In genomic region chr10:72218329-72218728, GRCh38 we compare ENCODE assay signal across 8 cellular contexts. TPM values are rescaled to one million over a fixed set of nuclear protein-coding genes. Genes with fewer than 3 reads are reported as not detected.
DNase-seq lines count a peak whose midpoint lies in the region; ATAC-seq and TF ChIP-seq lines count a peak whose summit lies in the region.

No MANE protein-coding gene starts in this region.

- no peak for TF ChIP-seq POLR2A in upper lobe of left lung (IDR thresholded peaks at IDR 0.05)

- TF ChIP-seq CTCF in activated CD8-positive, alpha-beta T cell treated with anti-CD3 and anti-CD28 coated beads for 36 hours (IDR thresholded peaks at IDR 0.05): no peak
- TF ChIP-seq CTCF in upper lobe of left lung (IDR thresholded peaks at IDR 0.05) (no peak), brain microvascular endothelial cell (IDR thresholded peaks at IDR 0.05; ENCODE audit: low read depth, low read length, missing control alignments) (no peak)

- H3K27ac Mint-ChIP-seq in activated naive CD4-positive, alpha-beta T cell treated with anti-CD3 and anti-CD28 coated beads, Interleukin-2, amount 10 ng/mL, durations not matched to agents 7 days and 5 days: peak overlapping the region; percentile 81
- peak overlapping the region; percentile 93 for H3K27ac Mint-ChIP-seq in activated CD8-positive, alpha-beta T cell treated with anti-CD3 and anti-CD28 coated beads for 36 hours
- peak overlapping the region; percentile 97 for H3K27ac Mint-ChIP-seq in memory B cell

- in situ Hi-C loops in brain microvascular endothelial cell (cut with HindIII; ENCODE audit: low pct_ligation_motif_present, low sequenced_read_pairs): no loop called here

- no peaks in the 10 kb centered on the region for H3K27me3 ChIP-seq in upper lobe of left lung
- no peaks in the 10 kb centered on the region for H3K27me3 ChIP-seq in brain microvascular endothelial cell (replicated peaks)

- H3K9me3 Mint-ChIP-seq in activated naive CD4-positive, alpha-beta T cell treated with anti-CD3 and anti-CD28 coated beads, Interleukin-2, amount 10 ng/mL, durations not matched to agents 7 days and 5 days: no peaks in the 10 kb centered on the region
- H3K9me3 Mint-ChIP-seq in activated CD8-positive, alpha-beta T cell treated with anti-CD3 and anti-CD28 coated beads for 36 hours: no peaks in the 10 kb centered on the region
- no peaks in the 10 kb centered on the region for H3K9me3 Mint-ChIP-seq in memory B cell

- H3K4me3 Mint-ChIP-seq in activated naive CD4-positive, alpha-beta T cell treated with anti-CD3 and anti-CD28 coated beads, Interleukin-2, amount 10 ng/mL, durations not matched to agents 7 days and 5 days: peak overlapping the region; percentile 57
- peak overlapping the region; percentile 93 for H3K4me3 Mint-ChIP-seq in activated CD8-positive, alpha-beta T cell treated with anti-CD3 and anti-CD28 coated beads for 36 hours
- H3K4me3 Mint-ChIP-seq in memory B cell: peak overlapping the region; percentile 78

- H3K27ac ChIP-seq in upper lobe of left lung: peak overlapping the region; percentile 51 to 100 (median 82)
- H3K27ac ChIP-seq in brain microvascular endothelial cell: no peak overlapping the region

- no peaks in the 10 kb centered on the region for H3K27me3 Mint-ChIP-seq in activated naive CD4-positive, alpha-beta T cell treated with anti-CD3 and anti-CD28 coated beads, Interleukin-2, amount 10 ng/mL, durations not matched to agents 7 days and 5 days
- no peaks in the 10 kb centered on the region for H3K27me3 Mint-ChIP-seq in activated CD8-positive, alpha-beta T cell treated with anti-CD3 and anti-CD28 coated beads for 36 hours
- no peaks in the 10 kb centered on the region for H3K27me3 Mint-ChIP-seq in memory B cell

- 16 to 30% methylated on average over 1 of the region's 1 CpG for whole genome bisulfite sequencing in upper lobe of left lung, 2 donors

- no peak for DNase-seq in activated naive CD4-positive, alpha-beta T cell treated with anti-CD3 and anti-CD28 coated beads, Interleukin-2, amount 10 ng/mL, durations not matched to agents 7 days and 5 days
- no peak for DNase-seq in activated naive CD4-positive, alpha-beta T cell treated with Interleukin-2 at 50 U/mL for 16 hours
- DNase-seq in activated CD8-positive, alpha-beta T cell treated with anti-CD3 and anti-CD28 coated beads for 36 hours: no peak
- DNase-seq in memory B cell (ENCODE audit: low spot score in 2 of 2) (peak in 1 of 2 donors; percentile 25), upper lobe of left lung (no peak), brain microvascular endothelial cell (no peak), cerebellum (ENCODE audit: low spot score) (no peak), SKM-1 treated with dmso at 0.1 percent for 144 hours (lab: John Stamatoyannopoulos, UW; ENCODE audit: unreplicated experiment) (no peak)

- POLR2A ChIA-PET in activated CD8-positive, alpha-beta T cell treated with anti-CD3 and anti-CD28 coated beads for 36 hours (lab: Charles Lee): interaction anchor here (1.1 to 2.0 kb wide), 9 partner anchors 42 to 146 kb away, joined by 3 to 11 read pairs (median 5); partner anchors contain the start of gene DDIT4

- CTCF ChIA-PET in activated naive CD4-positive, alpha-beta T cell treated with anti-CD3 and anti-CD28 coated beads, Interleukin-2, amount 10 ng/mL, durations not matched to agents 7 days and 5 days (lab: Charles Lee): interaction anchor here (0.6 to 3.2 kb wide), 12 partner anchors 8 to 322 kb away, joined by 3 to 18 read pairs (median 4); no protein-coding TSS in a partner anchor
- CTCF ChIA-PET in activated CD8-positive, alpha-beta T cell treated with anti-CD3 and anti-CD28 coated beads for 36 hours (lab: Charles Lee): interaction anchor here (0.7 to 3.2 kb wide), 14 partner anchors 10 to 322 kb away, joined by 3 to 18 read pairs (median 6); no protein-coding TSS in a partner anchor

- ATAC-seq in activated CD8-positive, alpha-beta T cell treated with anti-CD3 and anti-CD28 coated beads for 36 hours: peak; percentile 50
- ATAC-seq in memory B cell (ENCODE audit: low read depth) (peak; percentile 52), upper lobe of left lung (ENCODE audit: low FRiP score in 2 of 2) (no peak)

- no peak overlapping the region for H3K4me3 ChIP-seq in upper lobe of left lung
- no peak overlapping the region for H3K4me3 ChIP-seq in brain microvascular endothelial cell (ENCODE audit: low read depth, low read length)

- H3K36me3 ChIP-seq in upper lobe of left lung: peaks cover 0 to 12% (median 5%) of the 10 kb centered on the region in 4 donors
- H3K36me3 ChIP-seq in brain microvascular endothelial cell (replicated peaks): peaks cover 2% of the 10 kb centered on the region

- peaks cover 47 to 58% (median 56%) of the 10 kb centered on the region in 4 donors for H3K4me1 ChIP-seq in upper lobe of left lung

- peaks cover 21% of the 10 kb centered on the region for H3K36me3 Mint-ChIP-seq in activated naive CD4-positive, alpha-beta T cell treated with anti-CD3 and anti-CD28 coated beads, Interleukin-2, amount 10 ng/mL, durations not matched to agents 7 days and 5 days
- peaks cover 47% of the 10 kb centered on the region for H3K36me3 Mint-ChIP-seq in activated CD8-positive, alpha-beta T cell treated with anti-CD3 and anti-CD28 coated beads for 36 hours (ENCODE audit: low read depth)
- no peaks in the 10 kb centered on the region for H3K36me3 Mint-ChIP-seq in memory B cell

- peaks cover 62% of the 10 kb centered on the region for H3K4me1 Mint-ChIP-seq in activated naive CD4-positive, alpha-beta T cell treated with anti-CD3 and anti-CD28 coated beads, Interleukin-2, amount 10 ng/mL, durations not matched to agents 7 days and 5 days
- H3K4me1 Mint-ChIP-seq in activated CD8-positive, alpha-beta T cell treated with anti-CD3 and anti-CD28 coated beads for 36 hours (ENCODE audit: low read depth): peaks cover 40% of the 10 kb centered on the region
- H3K4me1 Mint-ChIP-seq in memory B cell: peaks cover 27% of the 10 kb centered on the region

- TF ChIP-seq EP300 in upper lobe of left lung (IDR thresholded peaks at IDR 0.05): no peak

- intact Hi-C loops in activated CD8-positive, alpha-beta T cell treated with anti-CD3 and anti-CD28 coated beads for 36 hours (cut with micrococcal nuclease): loop anchor here (5.0 kb wide), 3 partner anchors 56 to 131 kb away; partner anchors contain the start of gene SPOCK2

- no peaks in the 10 kb centered on the region for H3K9me3 ChIP-seq in upper lobe of left lung

RNA-seq across cellular contexts. Expression of gene ASCC1, which starts 2.3 kb away (rescaled TPM):
- total RNA-seq in activated CD8-positive, alpha-beta T cell treated with anti-CD3 and anti-CD28 coated beads for 36 hours: 10 to 100 TPM; 61.6 to 66.2 TPM
- 10 to 100 TPM; 20.4 to 40.7 (median 24.4) TPM for total RNA-seq in upper lobe of left lung
- 35.2 TPM for total RNA-seq in cerebellum

RNA-seq across cellular contexts. Expression of gene ANAPC16, which starts 2.5 kb away (rescaled TPM):
- total RNA-seq in activated CD8-positive, alpha-beta T cell treated with anti-CD3 and anti-CD28 coated beads for 36 hours: 100 to 1,000 TPM in 1 of 2 experiments, 10 to 100 TPM in 1; 94.6 to 101 TPM
- total RNA-seq in upper lobe of left lung (100 to 1,000 TPM in 1 of 6 donors, 10 to 100 TPM in 5; 34.6 to 110 (median 92.6) TPM), cerebellum (37.3 TPM)

RNA-seq across cellular contexts. Expression of gene DDIT4, which starts 55.4 kb away (rescaled TPM):
- total RNA-seq in activated CD8-positive, alpha-beta T cell treated with anti-CD3 and anti-CD28 coated beads for 36 hours: 1,000 to 10,000 TPM; 1,071 to 1,096 TPM
- 100 to 1,000 TPM in 5 of 6 donors, 10 to 100 TPM in 1; 81.0 to 218 (median 151) TPM for total RNA-seq in upper lobe of left lung
- total RNA-seq in cerebellum: 60.5 TPM

Comparison
In these comparisons a context has a peak if more than half of its experiments do, and no peak if none do; other contexts are left out.
1. ATAC-seq: peak in activated CD8-positive, alpha-beta T cell treated with anti-CD3 and anti-CD28 coated beads for 36 hours (single experiment) and memory B cell (single experiment); none in upper lobe of left lung (0 of 2).
2. RNA of gene DDIT4, which starts 55.4 kb away (total RNA-seq): 1,071 to 1,096 TPM in activated CD8-positive, alpha-beta T cell treated with anti-CD3 and anti-CD28 coated beads for 36 hours; 81.0 to 218 TPM in upper lobe of left lung and 60.5 TPM in cerebellum (single experiment); every median in the first group is over 4 times any median in the second.
3. Peak in every context shown above with its lines, with median percentiles within 50 percentile points of each other: H3K27ac Mint-ChIP-seq and H3K4me3 Mint-ChIP-seq.